ENCODE assay signal across 9 cellular contexts in genomic region chr17:7215652-7216139, GRCh38. TPM values are rescaled to one million over a fixed set of nuclear protein-coding genes. Genes with fewer than 3 reads are reported as not detected.
DNase-seq lines count a peak whose midpoint lies in the region; ATAC-seq and TF ChIP-seq lines count a peak whose summit lies in the region.
"Had no signal": no experiment of that assay in that cellular context is flagged by ENCODE, and none has a peak within 500 bp of the region (broad histone marks: within the 10 kb centered on the region; RNA-seq: fewer than 3 reads in every experiment).

No MANE protein-coding gene starts in this region.

- no peak overlapping the region for H3K4me3 ChIP-seq in CD8-positive, alpha-beta memory T cell (ENCODE audit: low read length)
- H3K4me3 ChIP-seq in osteoblast (ENCODE audit: insufficient read depth, low read length), result peak overlapping the region; percentile 81

- H3K27me3 ChIP-seq in CD8-positive, alpha-beta memory T cell (ENCODE audit: insufficient read depth, low read length, poor library complexity, severe bottlenecking), result no peaks in the 10 kb centered on the region
- no peaks in the 10 kb centered on the region for H3K27me3 ChIP-seq in osteoblast (ENCODE audit: insufficient read depth, low read length)

- no peak overlapping the region for H3K27ac ChIP-seq in CD8-positive, alpha-beta memory T cell (ENCODE audit: low read depth, low read length)
- H3K27ac ChIP-seq in osteoblast (ENCODE audit: low read depth, low read length), result peak overlapping the region; percentile 55
- H3K27ac ChIP-seq: epithelial cell of prostate had no signal

- H3K79me2 ChIP-seq in osteoblast (ENCODE audit: insufficient read depth, low read length), result peaks cover 64% of the 10 kb centered on the region

- H3K36me3 Mint-ChIP-seq in CD8-positive, alpha-beta memory T cell, result peaks cover 0 to 2% (median 0%) of the 10 kb centered on the region in 3 donors
- peaks cover 18% of the 10 kb centered on the region for H3K36me3 Mint-ChIP-seq in effector memory CD8-positive, alpha-beta T cell (ENCODE audit: insufficient read depth)

- peak overlapping the region; percentile 83 for H3K4me2 ChIP-seq in osteoblast (ENCODE audit: insufficient read depth, low read length)

- peak overlapping the region in 3 of 7 donors; percentile 23 to 83 (median 25) for H3K4me3 Mint-ChIP-seq in CD8-positive, alpha-beta memory T cell
- peak overlapping the region in 1 of 2 donors; percentile 69 for H3K4me3 Mint-ChIP-seq in effector memory CD8-positive, alpha-beta T cell

- no peaks in the 10 kb centered on the region for H3K9me3 ChIP-seq in CD8-positive, alpha-beta memory T cell (ENCODE audit: low read length)
- no peaks in the 10 kb centered on the region for H3K9me3 ChIP-seq in osteoblast (ENCODE audit: low read depth, low read length)

- no peaks in the 10 kb centered on the region for H3K36me3 ChIP-seq in CD8-positive, alpha-beta memory T cell (ENCODE audit: insufficient read depth, low read length)
- peaks cover under 1% of the 10 kb centered on the region for H3K36me3 ChIP-seq in osteoblast (ENCODE audit: insufficient read depth, low read length)

- ATAC-seq in effector memory CD8-positive, alpha-beta T cell (replicated peaks), result no peak
- no peak for ATAC-seq in HG03159 (IDR thresholded peaks at IDR 0.05; ENCODE audit: unreplicated experiment)
- ATAC-seq in activated CD4-positive, CD25-positive, alpha-beta regulatory T cell treated with anti-CD3 and anti-CD28 coated beads, Interleukin-2, amount 50 U/mL, for 24 hours, result no peak

- H3K9me3 Mint-ChIP-seq in CD8-positive, alpha-beta memory T cell, result peaks cover 0 to 1% (median 0%) of the 10 kb centered on the region in 5 donors
- no peaks in the 10 kb centered on the region for H3K9me3 Mint-ChIP-seq in effector memory CD8-positive, alpha-beta T cell

- peaks cover 51% of the 10 kb centered on the region for H4K20me1 ChIP-seq in osteoblast (ENCODE audit: insufficient read depth, low read length)

- peak overlapping the region in 5 of 8 donors; percentile 46 to 100 (median 84) for H3K27ac Mint-ChIP-seq in CD8-positive, alpha-beta memory T cell
- peak overlapping the region; percentile 72 to 100 for H3K27ac Mint-ChIP-seq in effector memory CD8-positive, alpha-beta T cell

- H2AFZ ChIP-seq in osteoblast (ENCODE audit: low read length), result no peak overlapping the region

- DNase-seq in CD8-positive, alpha-beta memory T cell, result peak in 1 of 5 donors; percentile 47
- DNase-seq in NCI-H82 treated with DMSO at 0.1 percent for 48 hours (lab: John Stamatoyannopoulos, UW; ENCODE audit: unreplicated experiment) (peak; percentile 40), osteoblast (ENCODE audit: insufficient read length, low spot score, missing footprints) (no peak), glomerular visceral epithelial cell (ENCODE audit: extremely low spot score) (no peak)
- DNase-seq in effector memory CD8-positive, alpha-beta T cell, result no peak
- no peak for DNase-seq in activated CD8-positive, alpha-beta memory T cell treated with anti-CD3 and anti-CD28 coated beads, Interleukin-2, amount 50 U/mL, for 48 hours

- peaks cover 59% of the 10 kb centered on the region for H3K4me1 ChIP-seq in CD8-positive, alpha-beta memory T cell (ENCODE audit: insufficient read depth, low read length)
- H3K4me1 ChIP-seq in osteoblast (ENCODE audit: insufficient read depth, low read length), result peaks cover 48% of the 10 kb centered on the region

- POLR2A ChIA-PET in CD8-positive, alpha-beta memory T cell (lab: Charles Lee), result interaction anchor here (1.4 to 2.3 kb wide), 2 partner anchors 18 to 27 kb away, joined by 8 to 12 read pairs; partner anchors contain the start of genes DVL2 and GABARAP

- peaks cover 44 to 66% (median 60%) of the 10 kb centered on the region in 3 donors for H3K4me1 Mint-ChIP-seq in CD8-positive, alpha-beta memory T cell
- H3K4me1 Mint-ChIP-seq in effector memory CD8-positive, alpha-beta T cell (ENCODE audit: low read depth in 2 of 2), result peaks cover 33 to 44% of the 10 kb centered on the region in 2 donors

- TF ChIP-seq CTCF in osteoblast (IDR thresholded peaks at IDR 0.05; ENCODE audit: extremely low read depth, low read depth, low read length), result no peak

- CTCF ChIA-PET in CD8-positive, alpha-beta memory T cell (lab: Charles Lee), result interaction anchor here (0.6 kb wide), 1 partner anchor 82 kb away, joined by 4 read pairs; no protein-coding TSS in a partner anchor

- H3K27me3 Mint-ChIP-seq in CD8-positive, alpha-beta memory T cell, result peaks cover 5 to 6% of the 10 kb centered on the region in 2 donors
- peaks cover 0 to 10% of the 10 kb centered on the region in 2 donors for H3K27me3 Mint-ChIP-seq in effector memory CD8-positive, alpha-beta T cell

RNA-seq across cellular contexts. Expression of gene DLG4, which starts 3.9 kb away (rescaled TPM):
- 1 to 10 TPM; 3.5 to 4.4 TPM for total RNA-seq in CD8-positive, alpha-beta memory T cell
- 0.45 TPM for polyA plus RNA-seq in CD8-positive, alpha-beta memory T cell
- total RNA-seq in osteoblast, result 10.1 and 11.8 TPM in 2 replicates

RNA-seq across cellular contexts. Expression of gene ACADVL, which starts 4.0 kb away (rescaled TPM):
- total RNA-seq in CD8-positive, alpha-beta memory T cell, result 100 to 1,000 TPM; 281 to 288 TPM
- polyA plus RNA-seq in CD8-positive, alpha-beta memory T cell, result 109 TPM
- total RNA-seq in osteoblast, result 162 and 163 TPM in 2 replicates

RNA-seq across cellular contexts. Expression of gene DVL2, which starts 18.6 kb away (rescaled TPM):
- total RNA-seq in CD8-positive, alpha-beta memory T cell, result 10 to 100 TPM; 61.8 to 65.5 TPM
- polyA plus RNA-seq in CD8-positive, alpha-beta memory T cell, result 24.0 TPM
- total RNA-seq in osteoblast, result 106 and 123 TPM in 2 replicates

RNA-seq across cellular contexts. Expression of gene PHF23, which starts 23.6 kb away (rescaled TPM):
- 10 to 100 TPM; 48.0 to 51.9 TPM for total RNA-seq in CD8-positive, alpha-beta memory T cell
- 25.8 TPM for polyA plus RNA-seq in CD8-positive, alpha-beta memory T cell
- total RNA-seq in osteoblast, result 53.2 and 55.4 TPM in 2 replicates

RNA-seq across cellular contexts. Expression of gene GABARAP, which starts 26.6 kb away (rescaled TPM):
- 100 to 1,000 TPM; 156 to 165 TPM for total RNA-seq in CD8-positive, alpha-beta memory T cell
- 914 TPM for polyA plus RNA-seq in CD8-positive, alpha-beta memory T cell
- 396 and 422 TPM in 2 replicates for total RNA-seq in osteoblast
